In genomic region chr5:10647640-10648039, GRCh38 we compare ENCODE assay signal across 23 cellular contexts.
"Had no signal": no experiment of that assay in that cellular context is flagged by ENCODE, and none has a peak within 500 bp of the region (broad histone marks: within the 10 kb centered on the region; RNA-seq: fewer than 3 reads in every experiment).

No MANE protein-coding gene starts in this region.

- H3K4me1 ChIP-seq: SJCRH30 had no signal

- DNase-seq: IMR-90, Kasumi-1, MM.1S, NCI-H1092 treated with DMSO at 0.1 percent for 48 hours, NCI-H1436, NCI-H187, NCI-H2029, NCI-H2081 treated with DMSO at 0.1 percent for 48 hours, NCI-H2171, NCI-H226, NCI-H446, NCI-H510A, NCI-H524 treated with DMSO at 0.1 percent for 48 hours, NCI-H69, NCI-H774, PC-3, SHP77 treated with DMSO at 0.1 percent for 48 hours, SJCRH30 had no signal

- H3K36me3 ChIP-seq: SJCRH30 had no signal

- H3K27ac ChIP-seq: KMS-11, RWPE1, SJCRH30 had no signal

- H3K4me3 ChIP-seq: SJCRH30 had no signal

- H3K9me3 ChIP-seq: SJCRH30 had no signal

- FAIRE-seq: HepG2 had no signal

- ATAC-seq: HepG2, Panc1, PC-3, SK-N-SH treated with all-trans-retinoic acid at 6 μM for 48 hours had no signal
